1 cellular context compared by ENCODE assay signal in the genomic region with DNA sequence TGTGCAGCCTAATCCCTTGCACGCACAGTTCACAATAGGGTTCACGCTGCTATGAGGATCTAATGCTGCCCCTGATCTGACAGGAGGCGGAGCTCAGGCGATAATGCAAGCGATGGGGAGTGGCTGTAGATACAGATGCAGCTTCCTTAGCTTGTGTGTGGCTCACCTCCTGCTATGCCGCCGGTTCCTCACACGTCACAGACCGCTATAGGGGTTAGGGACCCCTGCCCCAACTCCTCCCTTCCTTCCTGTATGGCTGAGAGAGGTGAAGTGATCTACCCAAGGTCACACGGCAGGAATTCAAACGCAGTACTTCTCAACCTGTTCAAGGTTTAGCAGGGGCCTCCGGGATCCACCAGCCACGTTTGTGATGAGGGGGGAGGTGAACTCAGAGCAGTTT.
TF ChIP-seq lines count a peak whose summit lies in the region.

No MANE protein-coding gene starts in this region.

TF ChIP-seq in K562, 482 proteins besides CTCF, POLR2A, EP300 and RAD21 (continued from another document):
- TF ChIP-seq NR1H2 (CRISPR knock-in tag; IDR thresholded peaks at IDR 0.05) (no peak), NFIX (CRISPR knock-in tag; IDR thresholded peaks at IDR 0.05; ENCODE audit: low read depth) (no peak), ZNF436 (CRISPR knock-in tag; IDR thresholded peaks at IDR 0.05) (no peak), ZBTB1 (CRISPR knock-in tag; IDR thresholded peaks at IDR 0.05; ENCODE audit: borderline replicate concordance, low read depth) (no peak), HDAC8 (tag; IDR thresholded peaks at IDR 0.05) (no peak), RCOR1 (IDR thresholded peaks at IDR 0.05; ENCODE audit: borderline replicate concordance in 1 of 2, low read depth in 2 of 2, low read length in 2 of 2) (0 out of 4 replicates have a peak, but pooled peaks of 1 of the 2 experiments have one; percentile 16), PURB (CRISPR knock-in tag; IDR thresholded peaks at IDR 0.05; ENCODE audit: low read depth) (no peak), RBM34 (IDR thresholded peaks at IDR 0.05; ENCODE audit: borderline replicate concordance, insufficient read depth, low read length) (no peak), FOXJ3 (CRISPR knock-in tag; IDR thresholded peaks at IDR 0.05) (no peak), CXXC5 (CRISPR knock-in tag; IDR thresholded peaks at IDR 0.05) (no peak), ZZZ3 (IDR thresholded peaks at IDR 0.05) (no peak), MEIS2 (IDR thresholded peaks at IDR 0.05; ENCODE audit: partially characterized antibody) (peak; percentile 5), ZNF3 (CRISPR knock-in tag; IDR thresholded peaks at IDR 0.05) (no peak), SMARCE1 (IDR thresholded peaks at IDR 0.05) (no peak), FOXM1 (IDR thresholded peaks at IDR 0.05; ENCODE audit: low read depth) (no peak), FOXM1 (CRISPR knock-in tag; IDR thresholded peaks at IDR 0.05; ENCODE audit: low read depth) (no peak), ZNF146 (CRISPR knock-in tag; IDR thresholded peaks at IDR 0.05; ENCODE audit: unreplicated experiment) (no peak), ZNF174 (CRISPR knock-in tag; IDR thresholded peaks at IDR 0.05) (no peak), ZNF699 (CRISPR knock-in tag; IDR thresholded peaks at IDR 0.05; ENCODE audit: insufficient replicate concordance) (no peak), L3MBTL2 (IDR thresholded peaks at IDR 0.05) (0 out of 2 replicates have a peak, but pooled peaks have one; percentile 17), ETV6 (IDR thresholded peaks at IDR 0.05; ENCODE audit: borderline replicate concordance in 1 of 2, low read depth in 2 of 2, low read length in 1 of 2) (no peak), ETV6 (CRISPR knock-in tag; IDR thresholded peaks at IDR 0.05; ENCODE audit: borderline replicate concordance) (no peak), SIRT6 (IDR thresholded peaks at IDR 0.05; ENCODE audit: low read depth, low read length) (no peak), MTF1 (CRISPR knock-in tag; IDR thresholded peaks at IDR 0.05; ENCODE audit: borderline replicate concordance) (no peak), SMARCA5 (IDR thresholded peaks at IDR 0.05) (no peak), ZNF830 (CRISPR knock-in tag; IDR thresholded peaks at IDR 0.05) (no peak), ZNF24 (IDR thresholded peaks at IDR 0.05) (no peak)
- TF ChIP-seq, protein P1, sequence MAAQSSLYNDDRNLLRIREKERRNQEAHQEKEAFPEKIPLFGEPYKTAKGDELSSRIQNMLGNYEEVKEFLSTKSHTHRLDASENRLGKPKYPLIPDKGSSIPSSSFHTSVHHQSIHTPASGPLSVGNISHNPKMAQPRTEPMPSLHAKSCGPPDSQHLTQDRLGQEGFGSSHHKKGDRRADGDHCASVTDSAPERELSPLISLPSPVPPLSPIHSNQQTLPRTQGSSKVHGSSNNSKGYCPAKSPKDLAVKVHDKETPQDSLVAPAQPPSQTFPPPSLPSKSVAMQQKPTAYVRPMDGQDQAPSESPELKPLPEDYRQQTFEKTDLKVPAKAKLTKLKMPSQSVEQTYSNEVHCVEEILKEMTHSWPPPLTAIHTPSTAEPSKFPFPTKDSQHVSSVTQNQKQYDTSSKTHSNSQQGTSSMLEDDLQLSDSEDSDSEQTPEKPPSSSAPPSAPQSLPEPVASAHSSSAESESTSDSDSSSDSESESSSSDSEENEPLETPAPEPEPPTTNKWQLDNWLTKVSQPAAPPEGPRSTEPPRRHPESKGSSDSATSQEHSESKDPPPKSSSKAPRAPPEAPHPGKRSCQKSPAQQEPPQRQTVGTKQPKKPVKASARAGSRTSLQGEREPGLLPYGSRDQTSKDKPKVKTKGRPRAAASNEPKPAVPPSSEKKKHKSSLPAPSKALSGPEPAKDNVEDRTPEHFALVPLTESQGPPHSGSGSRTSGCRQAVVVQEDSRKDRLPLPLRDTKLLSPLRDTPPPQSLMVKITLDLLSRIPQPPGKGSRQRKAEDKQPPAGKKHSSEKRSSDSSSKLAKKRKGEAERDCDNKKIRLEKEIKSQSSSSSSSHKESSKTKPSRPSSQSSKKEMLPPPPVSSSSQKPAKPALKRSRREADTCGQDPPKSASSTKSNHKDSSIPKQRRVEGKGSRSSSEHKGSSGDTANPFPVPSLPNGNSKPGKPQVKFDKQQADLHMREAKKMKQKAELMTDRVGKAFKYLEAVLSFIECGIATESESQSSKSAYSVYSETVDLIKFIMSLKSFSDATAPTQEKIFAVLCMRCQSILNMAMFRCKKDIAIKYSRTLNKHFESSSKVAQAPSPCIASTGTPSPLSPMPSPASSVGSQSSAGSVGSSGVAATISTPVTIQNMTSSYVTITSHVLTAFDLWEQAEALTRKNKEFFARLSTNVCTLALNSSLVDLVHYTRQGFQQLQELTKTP (IDR thresholded peaks at IDR 0.05; ENCODE audit: low read depth in 1 of 2, partially characterized antibody in 2 of 2) = no peak
- TF ChIP-seq, protein P2, sequence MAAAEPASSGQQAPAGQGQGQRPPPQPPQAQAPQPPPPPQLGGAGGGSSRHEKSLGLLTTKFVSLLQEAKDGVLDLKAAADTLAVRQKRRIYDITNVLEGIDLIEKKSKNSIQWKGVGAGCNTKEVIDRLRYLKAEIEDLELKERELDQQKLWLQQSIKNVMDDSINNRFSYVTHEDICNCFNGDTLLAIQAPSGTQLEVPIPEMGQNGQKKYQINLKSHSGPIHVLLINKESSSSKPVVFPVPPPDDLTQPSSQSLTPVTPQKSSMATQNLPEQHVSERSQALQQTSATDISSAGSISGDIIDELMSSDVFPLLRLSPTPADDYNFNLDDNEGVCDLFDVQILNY (CRISPR knock-in tag; IDR thresholded peaks at IDR 0.05) = no peak
- TF ChIP-seq, protein P3, sequence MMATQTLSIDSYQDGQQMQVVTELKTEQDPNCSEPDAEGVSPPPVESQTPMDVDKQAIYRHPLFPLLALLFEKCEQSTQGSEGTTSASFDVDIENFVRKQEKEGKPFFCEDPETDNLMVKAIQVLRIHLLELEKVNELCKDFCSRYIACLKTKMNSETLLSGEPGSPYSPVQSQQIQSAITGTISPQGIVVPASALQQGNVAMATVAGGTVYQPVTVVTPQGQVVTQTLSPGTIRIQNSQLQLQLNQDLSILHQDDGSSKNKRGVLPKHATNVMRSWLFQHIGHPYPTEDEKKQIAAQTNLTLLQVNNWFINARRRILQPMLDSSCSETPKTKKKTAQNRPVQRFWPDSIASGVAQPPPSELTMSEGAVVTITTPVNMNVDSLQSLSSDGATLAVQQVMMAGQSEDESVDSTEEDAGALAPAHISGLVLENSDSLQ (IDR thresholded peaks at IDR 0.05) = peak; percentile 47
